ENCODE assay signal across 8 cellular contexts in genomic region chr12:4164591-4165558, GRCh38.
A peak's percentile ranks its signal among the peaks of the same experiment; 100 is the strongest.
DNase-seq lines count a peak whose midpoint lies in the region; ATAC-seq and TF ChIP-seq lines count a peak whose summit lies in the region.

No MANE protein-coding gene starts in this region.

- no peaks in the 10 kb centered on the region for H3K36me3 ChIP-seq in CD4-positive, CD25-positive, alpha-beta regulatory T cell (ENCODE audit: control insufficient read depth, insufficient read depth, low read length)
- no peaks in the 10 kb centered on the region for H3K36me3 ChIP-seq in body of pancreas (replicated peaks in 1 of 2; ENCODE audit: insufficient read depth in 1 of 2, low read depth in 2 of 2)

- peak; percentile 39 to 85 (median 62) for DNase-seq in CD4-positive, CD25-positive, alpha-beta regulatory T cell
- DNase-seq in body of pancreas, result no peak
- peak; percentile 33 to 45 (median 43) for DNase-seq in immature natural killer cell
- DNase-seq in stimulated activated CD4-positive, alpha-beta T cell treated with anti-CD3 and anti-CD28 coated beads, Interleukin-12 subunit alpha, Interleukin-12 subunit beta, amount 100 ng/mL, for 4 hours, result peak; percentile 59
- no peak for DNase-seq in NCI-H2029 (lab: John Stamatoyannopoulos, UW)
- DNase-seq in NCI-H2171 treated with DMSO at 0.1 percent for 48 hours (lab: John Stamatoyannopoulos, UW), result no peak

- peak overlapping the region; percentile 87 to 97 (median 94) for H3K27ac Mint-ChIP-seq in CD4-positive, CD25-positive, alpha-beta regulatory T cell
- peak overlapping the region; percentile 96 for H3K27ac Mint-ChIP-seq in T-helper 1 cell treated with Interleukin-12 subunit alpha and Interleukin-12 subunit beta and Interleukin-4 antibody, amounts not matched to agents 30 μg/mL and 1 μg/mL, for 36 hours
- H3K27ac Mint-ChIP-seq in immature natural killer cell, result peak overlapping the region; percentile 36 to 83 (median 78)

- intact Hi-C loops in body of pancreas (cut with DNase I), result no loop called here

- no peaks in the 10 kb centered on the region for H3K9me3 ChIP-seq in CD4-positive, CD25-positive, alpha-beta regulatory T cell (ENCODE audit: control insufficient read depth in 2 of 2, low read length in 2 of 2)
- H3K9me3 ChIP-seq in body of pancreas, result no peaks in the 10 kb centered on the region

- peak overlapping the region; percentile 70 for H3K27ac ChIP-seq in CD4-positive, CD25-positive, alpha-beta regulatory T cell (ENCODE audit: insufficient read depth, low read length, poor library complexity, severe bottlenecking)
- no peak overlapping the region for H3K27ac ChIP-seq in body of pancreas

- H3K36me3 Mint-ChIP-seq in CD4-positive, CD25-positive, alpha-beta regulatory T cell, result no peaks in the 10 kb centered on the region
- H3K36me3 Mint-ChIP-seq in T-helper 1 cell treated with Interleukin-12 subunit alpha and Interleukin-12 subunit beta and Interleukin-4 antibody, amounts not matched to agents 30 μg/mL and 1 μg/mL, for 36 hours (ENCODE audit: low read depth), result no peaks in the 10 kb centered on the region
- no peaks in the 10 kb centered on the region for H3K36me3 Mint-ChIP-seq in immature natural killer cell

- no peaks in the 10 kb centered on the region for H3K27me3 Mint-ChIP-seq in CD4-positive, CD25-positive, alpha-beta regulatory T cell
- no peaks in the 10 kb centered on the region for H3K27me3 Mint-ChIP-seq in T-helper 1 cell treated with Interleukin-12 subunit alpha and Interleukin-12 subunit beta and Interleukin-4 antibody, amounts not matched to agents 30 μg/mL and 1 μg/mL, for 36 hours (ENCODE audit: low read depth)
- peaks cover 0 to 2% (median 0%) of the 10 kb centered on the region in 3 donors for H3K27me3 Mint-ChIP-seq in immature natural killer cell (ENCODE audit: low read depth in 3 of 3)

- H3K27me3 ChIP-seq in CD4-positive, CD25-positive, alpha-beta regulatory T cell (ENCODE audit: control insufficient read depth, insufficient read depth, low read length), result no peaks in the 10 kb centered on the region
- H3K27me3 ChIP-seq in body of pancreas, result no peaks in the 10 kb centered on the region

- no peak for TF ChIP-seq CTCF in body of pancreas (IDR thresholded peaks at IDR 0.05)

- H3K9me3 Mint-ChIP-seq in CD4-positive, CD25-positive, alpha-beta regulatory T cell, result no peaks in the 10 kb centered on the region
- no peaks in the 10 kb centered on the region for H3K9me3 Mint-ChIP-seq in T-helper 1 cell treated with Interleukin-12 subunit alpha and Interleukin-12 subunit beta and Interleukin-4 antibody, amounts not matched to agents 30 μg/mL and 1 μg/mL, for 36 hours
- no peaks in the 10 kb centered on the region for H3K9me3 Mint-ChIP-seq in immature natural killer cell

- WGBS in body of pancreas, 2 donors, result 30 to 49% methylated on average over 48 to 59 of the region's 61 CpGs

- TF ChIP-seq POLR2A in body of pancreas (IDR thresholded peaks at IDR 0.05), result no peak

- peak overlapping the region; percentile 61 for H3K4me3 ChIP-seq in CD4-positive, CD25-positive, alpha-beta regulatory T cell (ENCODE audit: low read depth, low read length)
- no peak overlapping the region for H3K4me3 ChIP-seq in body of pancreas

- peaks cover 11 to 36% (median 16%) of the 10 kb centered on the region in 4 donors for H3K4me1 Mint-ChIP-seq in CD4-positive, CD25-positive, alpha-beta regulatory T cell
- peaks cover 47% of the 10 kb centered on the region for H3K4me1 Mint-ChIP-seq in T-helper 1 cell treated with Interleukin-12 subunit alpha and Interleukin-12 subunit beta and Interleukin-4 antibody, amounts not matched to agents 30 μg/mL and 1 μg/mL, for 36 hours (ENCODE audit: low read depth)
- peaks cover 10 to 22% of the 10 kb centered on the region in 2 donors for H3K4me1 Mint-ChIP-seq in immature natural killer cell

- peak overlapping the region; percentile 86 to 95 (median 91) for H3K4me3 Mint-ChIP-seq in CD4-positive, CD25-positive, alpha-beta regulatory T cell
- H3K4me3 Mint-ChIP-seq in T-helper 1 cell treated with Interleukin-12 subunit alpha and Interleukin-12 subunit beta and Interleukin-4 antibody, amounts not matched to agents 30 μg/mL and 1 μg/mL, for 36 hours, result peak overlapping the region; percentile 86
- H3K4me3 Mint-ChIP-seq in immature natural killer cell, result peak overlapping the region; percentile 80 to 94 (median 84)

- peak; percentile 83 to 91 for ATAC-seq in CD4-positive, CD25-positive, alpha-beta regulatory T cell (ENCODE audit: low read depth in 2 of 2)
- ATAC-seq in GM21723 (IDR thresholded peaks at IDR 0.05; ENCODE audit: unreplicated experiment), result peak; percentile 79
- ATAC-seq in body of pancreas, result peak; percentile 40

- peaks cover 21% of the 10 kb centered on the region for H3K4me1 ChIP-seq in CD4-positive, CD25-positive, alpha-beta regulatory T cell (ENCODE audit: control insufficient read depth, insufficient read depth, low read length, poor library complexity, severe bottlenecking)
- H3K4me1 ChIP-seq in body of pancreas, result no peaks in the 10 kb centered on the region

Comparison
In these comparisons a context has a peak if more than half of its experiments do, and no peak if none do; other contexts are left out.
1. DNase-seq: peak in CD4-positive, CD25-positive, alpha-beta regulatory T cell (3 of 3), immature natural killer cell (3 of 3) and stimulated activated CD4-positive, alpha-beta T cell treated with anti-CD3 and anti-CD28 coated beads, Interleukin-12 subunit alpha, Interleukin-12 subunit beta, amount 100 ng/mL, for 4 hours (single experiment); none in body of pancreas (0 of 4), NCI-H2029 (single experiment) and NCI-H2171 treated with DMSO at 0.1 percent for 48 hours (single experiment).
2. Peak in every context shown above with its lines, with median percentiles within 50 percentile points of each other: ATAC-seq, H3K27ac Mint-ChIP-seq and H3K4me3 Mint-ChIP-seq.